1 cellular context compared by ENCODE assay signal in the genomic region with DNA sequence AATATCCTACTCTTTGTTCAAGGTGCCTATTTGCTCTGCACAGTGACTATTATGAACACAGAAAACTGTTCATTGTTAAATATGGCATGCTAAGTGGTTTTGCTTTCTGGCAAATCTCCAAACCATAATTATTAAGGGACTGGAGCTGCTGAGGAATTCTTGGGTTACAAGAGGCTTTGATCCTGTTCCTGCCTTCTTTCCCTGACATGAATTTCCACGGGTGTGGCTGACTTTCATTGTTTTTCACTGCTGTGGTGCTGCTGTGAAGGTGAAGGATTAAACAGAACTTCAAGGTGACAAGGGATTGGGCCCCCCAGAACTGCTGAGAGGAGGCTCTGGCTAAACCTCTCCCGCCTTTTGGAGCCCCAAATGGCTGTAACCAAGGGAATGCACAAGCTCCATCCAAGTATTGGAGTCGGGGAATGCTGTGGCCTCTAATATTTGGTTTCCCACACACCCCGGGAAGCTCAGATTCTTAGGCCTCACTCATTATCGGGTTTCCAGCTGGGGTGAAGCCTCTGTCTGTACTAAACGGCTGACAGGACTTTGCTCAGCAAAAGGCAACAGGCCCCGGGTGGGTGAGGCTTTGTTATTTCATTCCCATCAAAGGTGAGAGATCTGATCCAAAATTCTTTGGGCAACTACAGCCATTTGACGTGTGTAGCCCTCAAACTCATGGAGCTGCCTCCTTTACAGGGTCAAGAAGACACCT.
TF ChIP-seq lines count a peak whose summit lies in the region.

No MANE protein-coding gene starts in this region.

TF ChIP-seq in HepG2, 621 proteins besides CTCF, POLR2A, EP300 and RAD21 (continued from another document and continues in another):
- TF ChIP-seq REPIN1 (CRISPR knock-in tag; IDR thresholded peaks at IDR 0.05; ENCODE audit: borderline replicate concordance, low read depth): no peak
- TF ChIP-seq ZMYM4 (CRISPR knock-in tag; IDR thresholded peaks at IDR 0.05): peak; percentile 39; the same call in 1 of the 2 replicates
- peak; percentile 15; the same call in 1 of the 2 replicates for TF ChIP-seq ZBTB7B (CRISPR knock-in tag; IDR thresholded peaks at IDR 0.05)
- TF ChIP-seq ZNF788 (CRISPR knock-in tag; IDR thresholded peaks at IDR 0.05; ENCODE audit: borderline replicate concordance): no peak
- TF ChIP-seq ZNF230 (CRISPR knock-in tag; IDR thresholded peaks at IDR 0.05): no peak
- TF ChIP-seq ZBTB8A (CRISPR knock-in tag; IDR thresholded peaks at IDR 0.05; ENCODE audit: borderline replicate concordance, low read depth): no peak
- 0 out of 2 replicates have a peak, but pooled peaks have one; percentile 17 for TF ChIP-seq SPEN (CRISPR knock-in tag; IDR thresholded peaks at IDR 0.05; ENCODE audit: low read depth)
- peak; percentile 80; the same call in 1 of the 2 replicates for TF ChIP-seq ZNF598 (CRISPR knock-in tag; IDR thresholded peaks at IDR 0.05; ENCODE audit: borderline replicate concordance)
- no peak for TF ChIP-seq NR2C2 (CRISPR knock-in tag; IDR thresholded peaks at IDR 0.05; ENCODE audit: borderline replicate concordance)
- no peak for TF ChIP-seq ZNF260 (CRISPR knock-in tag; IDR thresholded peaks at IDR 0.05; ENCODE audit: borderline replicate concordance, low read depth)
- TF ChIP-seq SOX5 (CRISPR knock-in tag; IDR thresholded peaks at IDR 0.05; ENCODE audit: borderline replicate concordance): no peak
- TF ChIP-seq TAF1 (CRISPR knock-in tag; IDR thresholded peaks at IDR 0.05): no peak
- TF ChIP-seq CCDC6 (CRISPR knock-in tag; IDR thresholded peaks at IDR 0.05): no peak
- TF ChIP-seq ZFX (CRISPR knock-in tag; IDR thresholded peaks at IDR 0.05; ENCODE audit: low read depth): peak; percentile 57
- TF ChIP-seq ZNF501 (CRISPR knock-in tag; IDR thresholded peaks at IDR 0.05): no peak
- TF ChIP-seq ZNF784 (CRISPR knock-in tag; IDR thresholded peaks at IDR 0.05; ENCODE audit: borderline replicate concordance): 0 out of 2 replicates have a peak, but pooled peaks have one; percentile 32
- no peak for TF ChIP-seq DNMT1 (CRISPR knock-in tag; IDR thresholded peaks at IDR 0.05)
- no peak for TF ChIP-seq MATR3 (CRISPR knock-in tag; IDR thresholded peaks at IDR 0.05)
- no peak for TF ChIP-seq TEAD2 (CRISPR knock-in tag; IDR thresholded peaks at IDR 0.05)
- no peak for TF ChIP-seq MAFK (conservative IDR thresholded peaks at IDR 0.05 in 1 of 2, IDR thresholded peaks at IDR 0.05 in 1 of 2; ENCODE audit: low read length in 2 of 2)
- TF ChIP-seq, protein P1, sequence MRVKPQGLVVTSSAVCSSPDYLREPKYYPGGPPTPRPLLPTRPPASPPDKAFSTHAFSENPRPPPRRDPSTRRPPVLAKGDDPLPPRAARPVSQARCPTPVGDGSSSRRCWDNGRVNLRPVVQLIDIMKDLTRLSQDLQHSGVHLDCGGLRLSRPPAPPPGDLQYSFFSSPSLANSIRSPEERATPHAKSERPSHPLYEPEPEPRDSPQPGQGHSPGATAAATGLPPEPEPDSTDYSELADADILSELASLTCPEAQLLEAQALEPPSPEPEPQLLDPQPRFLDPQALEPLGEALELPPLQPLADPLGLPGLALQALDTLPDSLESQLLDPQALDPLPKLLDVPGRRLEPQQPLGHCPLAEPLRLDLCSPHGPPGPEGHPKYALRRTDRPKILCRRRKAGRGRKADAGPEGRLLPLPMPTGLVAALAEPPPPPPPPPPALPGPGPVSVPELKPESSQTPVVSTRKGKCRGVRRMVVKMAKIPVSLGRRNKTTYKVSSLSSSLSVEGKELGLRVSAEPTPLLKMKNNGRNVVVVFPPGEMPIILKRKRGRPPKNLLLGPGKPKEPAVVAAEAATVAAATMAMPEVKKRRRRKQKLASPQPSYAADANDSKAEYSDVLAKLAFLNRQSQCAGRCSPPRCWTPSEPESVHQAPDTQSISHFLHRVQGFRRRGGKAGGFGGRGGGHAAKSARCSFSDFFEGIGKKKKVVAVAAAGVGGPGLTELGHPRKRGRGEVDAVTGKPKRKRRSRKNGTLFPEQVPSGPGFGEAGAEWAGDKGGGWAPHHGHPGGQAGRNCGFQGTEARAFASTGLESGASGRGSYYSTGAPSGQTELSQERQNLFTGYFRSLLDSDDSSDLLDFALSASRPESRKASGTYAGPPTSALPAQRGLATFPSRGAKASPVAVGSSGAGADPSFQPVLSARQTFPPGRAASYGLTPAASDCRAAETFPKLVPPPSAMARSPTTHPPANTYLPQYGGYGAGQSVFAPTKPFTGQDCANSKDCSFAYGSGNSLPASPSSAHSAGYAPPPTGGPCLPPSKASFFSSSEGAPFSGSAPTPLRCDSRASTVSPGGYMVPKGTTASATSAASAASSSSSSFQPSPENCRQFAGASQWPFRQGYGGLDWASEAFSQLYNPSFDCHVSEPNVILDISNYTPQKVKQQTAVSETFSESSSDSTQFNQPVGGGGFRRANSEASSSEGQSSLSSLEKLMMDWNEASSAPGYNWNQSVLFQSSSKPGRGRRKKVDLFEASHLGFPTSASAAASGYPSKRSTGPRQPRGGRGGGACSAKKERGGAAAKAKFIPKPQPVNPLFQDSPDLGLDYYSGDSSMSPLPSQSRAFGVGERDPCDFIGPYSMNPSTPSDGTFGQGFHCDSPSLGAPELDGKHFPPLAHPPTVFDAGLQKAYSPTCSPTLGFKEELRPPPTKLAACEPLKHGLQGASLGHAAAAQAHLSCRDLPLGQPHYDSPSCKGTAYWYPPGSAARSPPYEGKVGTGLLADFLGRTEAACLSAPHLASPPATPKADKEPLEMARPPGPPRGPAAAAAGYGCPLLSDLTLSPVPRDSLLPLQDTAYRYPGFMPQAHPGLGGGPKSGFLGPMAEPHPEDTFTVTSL (CRISPR knock-in tag; IDR thresholded peaks at IDR 0.05; ENCODE audit: borderline replicate concordance): no peak
- no peak for TF ChIP-seq U2AF2 (IDR thresholded peaks at IDR 0.05; ENCODE audit: low read depth, low read length)
- 0 out of 2 replicates have a peak, but pooled peaks have one; percentile 7 for TF ChIP-seq ATF2 (CRISPR knock-in tag; IDR thresholded peaks at IDR 0.05)
- TF ChIP-seq TCF12 (IDR thresholded peaks at IDR 0.05): no peak
- no peak for TF ChIP-seq TCF12 (CRISPR knock-in tag; IDR thresholded peaks at IDR 0.05)
- TF ChIP-seq EZH2 (conservative IDR thresholded peaks at IDR 0.05; ENCODE audit: low read depth, low read length): no peak
- TF ChIP-seq ZHX1 (CRISPR knock-in tag; IDR thresholded peaks at IDR 0.05; ENCODE audit: low read depth): no peak
- TF ChIP-seq BCL6 (CRISPR knock-in tag; IDR thresholded peaks at IDR 0.05): peak; percentile 59
- no peak for TF ChIP-seq HMGA1 (CRISPR knock-in tag; conservative IDR thresholded peaks at IDR 0.05)
- no peak for TF ChIP-seq FIP1L1 (IDR thresholded peaks at IDR 0.05; ENCODE audit: borderline replicate concordance, insufficient read depth, low read depth, low read length)
- no peak for TF ChIP-seq ZNF101 (CRISPR knock-in tag; IDR thresholded peaks at IDR 0.05; ENCODE audit: borderline replicate concordance, low read depth)
- TF ChIP-seq SRSF9 (IDR thresholded peaks at IDR 0.05; ENCODE audit: borderline replicate concordance, insufficient read depth, low read depth, low read length, poor library complexity, severe bottlenecking): no peak
- 0 out of 2 replicates have a peak, but pooled peaks have one; percentile 64 for TF ChIP-seq ZNF44 (CRISPR knock-in tag; IDR thresholded peaks at IDR 0.05)
- no peak for TF ChIP-seq ZNF235 (CRISPR knock-in tag; IDR thresholded peaks at IDR 0.05; ENCODE audit: borderline replicate concordance)
- TF ChIP-seq, protein P2, sequence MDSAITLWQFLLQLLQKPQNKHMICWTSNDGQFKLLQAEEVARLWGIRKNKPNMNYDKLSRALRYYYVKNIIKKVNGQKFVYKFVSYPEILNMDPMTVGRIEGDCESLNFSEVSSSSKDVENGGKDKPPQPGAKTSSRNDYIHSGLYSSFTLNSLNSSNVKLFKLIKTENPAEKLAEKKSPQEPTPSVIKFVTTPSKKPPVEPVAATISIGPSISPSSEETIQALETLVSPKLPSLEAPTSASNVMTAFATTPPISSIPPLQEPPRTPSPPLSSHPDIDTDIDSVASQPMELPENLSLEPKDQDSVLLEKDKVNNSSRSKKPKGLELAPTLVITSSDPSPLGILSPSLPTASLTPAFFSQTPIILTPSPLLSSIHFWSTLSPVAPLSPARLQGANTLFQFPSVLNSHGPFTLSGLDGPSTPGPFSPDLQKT (CRISPR knock-in tag; IDR thresholded peaks at IDR 0.05; ENCODE audit: borderline replicate concordance): no peak
- TF ChIP-seq NFYB (CRISPR knock-in tag; IDR thresholded peaks at IDR 0.05): no peak
- TF ChIP-seq KLF6 (CRISPR knock-in tag; IDR thresholded peaks at IDR 0.05): no peak
- peak; percentile 29; the same call in 1 of the 2 replicates for TF ChIP-seq SALL1 (CRISPR knock-in tag; IDR thresholded peaks at IDR 0.05)
- TF ChIP-seq BCL3 (CRISPR knock-in tag; IDR thresholded peaks at IDR 0.05): peak; percentile 45; the same call in 1 of the 2 replicates
- no peak for TF ChIP-seq SRSF4 (IDR thresholded peaks at IDR 0.05; ENCODE audit: low read depth, low read length, poor library complexity, severe bottlenecking)
- TF ChIP-seq TSC22D2 (CRISPR knock-in tag; IDR thresholded peaks at IDR 0.05; ENCODE audit: borderline replicate concordance): no peak
- TF ChIP-seq, protein P3, sequence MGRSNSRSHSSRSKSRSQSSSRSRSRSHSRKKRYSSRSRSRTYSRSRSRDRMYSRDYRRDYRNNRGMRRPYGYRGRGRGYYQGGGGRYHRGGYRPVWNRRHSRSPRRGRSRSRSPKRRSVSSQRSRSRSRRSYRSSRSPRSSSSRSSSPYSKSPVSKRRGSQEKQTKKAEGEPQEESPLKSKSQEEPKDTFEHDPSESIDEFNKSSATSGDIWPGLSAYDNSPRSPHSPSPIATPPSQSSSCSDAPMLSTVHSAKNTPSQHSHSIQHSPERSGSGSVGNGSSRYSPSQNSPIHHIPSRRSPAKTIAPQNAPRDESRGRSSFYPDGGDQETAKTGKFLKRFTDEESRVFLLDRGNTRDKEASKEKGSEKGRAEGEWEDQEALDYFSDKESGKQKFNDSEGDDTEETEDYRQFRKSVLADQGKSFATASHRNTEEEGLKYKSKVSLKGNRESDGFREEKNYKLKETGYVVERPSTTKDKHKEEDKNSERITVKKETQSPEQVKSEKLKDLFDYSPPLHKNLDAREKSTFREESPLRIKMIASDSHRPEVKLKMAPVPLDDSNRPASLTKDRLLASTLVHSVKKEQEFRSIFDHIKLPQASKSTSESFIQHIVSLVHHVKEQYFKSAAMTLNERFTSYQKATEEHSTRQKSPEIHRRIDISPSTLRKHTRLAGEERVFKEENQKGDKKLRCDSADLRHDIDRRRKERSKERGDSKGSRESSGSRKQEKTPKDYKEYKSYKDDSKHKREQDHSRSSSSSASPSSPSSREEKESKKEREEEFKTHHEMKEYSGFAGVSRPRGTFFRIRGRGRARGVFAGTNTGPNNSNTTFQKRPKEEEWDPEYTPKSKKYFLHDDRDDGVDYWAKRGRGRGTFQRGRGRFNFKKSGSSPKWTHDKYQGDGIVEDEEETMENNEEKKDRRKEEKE (IDR thresholded peaks at IDR 0.05): no peak
- peak; percentile 57; the same call in 1 of the 2 replicates for TF ChIP-seq TFAP4 (IDR thresholded peaks at IDR 0.05; ENCODE audit: borderline replicate concordance, low read depth)
- TF ChIP-seq ZNF180 (CRISPR knock-in tag; IDR thresholded peaks at IDR 0.05; ENCODE audit: borderline replicate concordance, low read depth): no peak
- TF ChIP-seq TCF7 (IDR thresholded peaks at IDR 0.05; ENCODE audit: low read depth): no peak
